ENCODE assay signal across 21 cellular contexts in the genomic region with DNA sequence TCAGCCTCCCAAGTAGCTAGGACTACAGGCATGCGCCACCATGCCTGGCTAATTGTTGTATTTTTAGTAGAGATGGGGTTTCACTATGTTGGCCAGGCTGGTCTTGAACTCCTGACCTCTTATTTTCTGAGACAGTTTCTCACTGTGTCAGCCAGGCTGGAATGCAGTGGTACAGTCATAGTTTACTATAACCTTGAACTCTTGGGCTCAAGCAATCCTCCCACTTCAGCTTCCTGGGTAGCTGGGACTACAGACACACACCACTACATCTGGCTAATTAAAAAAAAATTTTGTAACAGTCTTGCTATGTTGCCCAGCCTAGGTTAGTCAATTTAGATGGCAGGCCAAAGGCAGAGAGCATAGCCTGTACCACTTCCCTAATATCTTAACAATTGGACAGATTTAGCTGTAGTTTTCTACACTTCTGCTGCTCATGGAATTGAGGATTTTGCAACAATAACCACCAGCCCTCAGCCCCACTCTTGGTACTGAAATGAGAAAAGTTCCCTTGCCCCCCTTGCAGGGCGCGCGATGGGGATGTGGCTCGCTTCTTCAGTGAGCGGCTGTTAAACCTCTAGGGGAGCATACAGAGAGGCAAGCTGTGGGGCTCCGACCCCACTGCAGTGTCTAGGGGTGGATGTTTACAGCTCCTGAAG. TPM values are rescaled to one million over a fixed set of nuclear protein-coding genes. Genes with fewer than 3 reads are reported as not detected.
DNase-seq lines count a peak whose midpoint lies in the region; ATAC-seq, FAIRE-seq and TF ChIP-seq lines count a peak whose summit lies in the region.
"Had no signal": no experiment of that assay in that cellular context is flagged by ENCODE, and none has a peak within 500 bp of the region (broad histone marks: within the 10 kb centered on the region; RNA-seq: fewer than 3 reads in every experiment).

No MANE protein-coding gene starts in this region.

- FAIRE-seq in GM12891 (lab: Jason Lieb, UNC), result no peak
- FAIRE-seq: endometrium had no signal

- H3K27me3 ChIP-seq in BLaER1, result no peaks in the 10 kb centered on the region
- H3K27me3 ChIP-seq: stomach had no signal

- H4K20me1 ChIP-seq in BLaER1, result no peaks in the 10 kb centered on the region

- 0 out of 2 replicates have a peak overlapping the region, but pooled peaks have one; percentile 35 for H3K27ac ChIP-seq in BLaER1
- H3K27ac ChIP-seq: gastrocnemius medialis, psoas muscle, stomach had no signal

- H3K9me3 ChIP-seq in BLaER1, result 0 out of 2 replicates have a peak, but pooled peaks cover 5% of the 10 kb centered on the region
- H3K9me3 ChIP-seq: gastrocnemius medialis, psoas muscle, stomach had no signal

- H3K4me1 ChIP-seq in BLaER1, result peaks cover 67% of the 10 kb centered on the region

- ATAC-seq in HG03108 (IDR thresholded peaks at IDR 0.05; ENCODE audit: unreplicated experiment), result no peak
- ATAC-seq: gastrocnemius medialis, psoas muscle had no signal

- no peak overlapping the region for H3K9ac ChIP-seq in BLaER1

- no peaks in the 10 kb centered on the region for H3K36me3 ChIP-seq in BLaER1
- H3K36me3 ChIP-seq: gastrocnemius medialis, stomach had no signal

- no peak for TF ChIP-seq POLR2A in GM12891 (IDR thresholded peaks at IDR 0.05; ENCODE audit: low read depth, low read length)

- DNase-seq in GM12891 (ENCODE audit: insufficient read length, low spot score) (no peak), SKM-1 (lab: John Stamatoyannopoulos, UW; ENCODE audit: unreplicated experiment) (peak; percentile 72), fibroblast of villous mesenchyme (ENCODE audit: low read depth) (peak; percentile 65), globus pallidus (ENCODE audit: low spot score) (no peak), D341Med (ENCODE audit: low spot score) (no peak), NCI-H2227 (lab: John Stamatoyannopoulos, UW; ENCODE audit: unreplicated experiment) (no peak)
- DNase-seq: activated CD4-positive, alpha-beta T cell treated with anti-CD3 and anti-CD28 coated beads for 1 hour; amniotic stem cell; DMS153; gastrocnemius medialis; GOT3; immature natural killer cell; NCI-H2029 treated with DMSO at 0.1 percent for 48 hours; nephron progenitor cell; psoas muscle; RPMI8226; stimulated activated CD4-positive, alpha-beta T cell treated with anti-CD3 and anti-CD28 coated beads, Interleukin-12 subunit alpha, Interleukin-12 subunit beta, amount 100 ng/mL, for 4 hours; stomach had no signal

- H3K4me2 ChIP-seq in BLaER1, result peak overlapping the region; percentile 91

- H3K4me3 ChIP-seq in BLaER1, result no peak overlapping the region
- H3K4me3 ChIP-seq in fibroblast of villous mesenchyme (ENCODE audit: low read depth, low read length), result no peak overlapping the region
- H3K4me3 ChIP-seq: gastrocnemius medialis, psoas muscle, stomach had no signal

- no peak for TF ChIP-seq CTCF in fibroblast of villous mesenchyme (IDR thresholded peaks at IDR 0.05; ENCODE audit: insufficient read depth, low read depth, low read length)

TF ChIP-seq in GM12891, 5 proteins besides CTCF, POLR2A, EP300 and RAD21:
- TF ChIP-seq POLR2AphosphoS5 (IDR thresholded peaks at IDR 0.05; ENCODE audit: low read depth, low read length) (no peak), SPI1 (IDR thresholded peaks at IDR 0.05; ENCODE audit: low read depth, low read length) (0 out of 2 replicates have a peak, but pooled peaks have one; percentile 4)

RNA-seq across cellular contexts. Expression of a gene that starts 35.0 kb away (rescaled TPM):
- 0.01 TPM for polyA plus RNA-seq in GM12891 (2012; ENCODE audit: low read depth, missing spikeins)
- total RNA-seq in fibroblast of villous mesenchyme, result 22.5 and 22.9 TPM in 2 replicates

Comparison
In these comparisons a context has a peak if more than half of its experiments do, and no peak if none do; other contexts are left out.
1. DNase-seq: peak in SKM-1 (single experiment) and fibroblast of villous mesenchyme (single experiment); none in GM12891 (single experiment), globus pallidus (single experiment), D341Med (single experiment) and NCI-H2227 (single experiment).